In the genomic region with DNA sequence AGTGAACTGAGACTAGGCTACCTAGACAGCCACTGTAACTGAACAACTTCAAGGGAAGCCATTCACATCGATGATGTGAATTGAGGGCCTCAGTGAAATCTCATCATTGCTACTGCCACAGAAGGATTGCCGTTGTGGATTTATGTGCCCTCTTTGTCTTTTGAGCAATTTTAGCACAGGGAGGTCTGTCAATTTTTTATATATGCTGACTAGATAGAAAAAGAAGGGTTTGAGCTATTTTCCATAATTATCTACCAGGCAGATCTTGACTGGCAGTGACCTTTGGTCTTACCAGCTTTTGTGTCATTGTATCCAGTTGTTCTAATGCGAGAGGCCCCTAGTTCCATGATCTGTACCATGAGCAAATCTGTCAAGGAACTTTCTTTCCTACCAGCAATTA, we compare ENCODE assay signal across 26 cellular contexts.
DNase-seq lines count a peak whose midpoint lies in the region; ATAC-seq, FAIRE-seq and TF ChIP-seq lines count a peak whose summit lies in the region.
"Had no signal": no experiment of that assay in that cellular context is flagged by ENCODE, and none has a peak within 500 bp of the region (broad histone marks: within the 10 kb centered on the region; RNA-seq: fewer than 3 reads in every experiment).

No MANE protein-coding gene starts in this region.

- no peaks in the 10 kb centered on the region for H3K4me1 ChIP-seq in A549

- WGBS in A549 (ENCODE audit: missing lambda C conversion rate): 88% methylated on average over 3 of the region's 3 CpGs

- H3K27ac Mint-ChIP-seq in brain: peak overlapping the region in 3 of 5 experiments; percentile 14 to 66 (median 56)
- H3K27ac Mint-ChIP-seq: CD14-positive monocyte; CD8-positive, alpha-beta memory T cell; T-cell had no signal

- peaks cover 0 to 5% (median 2%) of the 10 kb centered on the region in 5 experiments for H3K9me3 Mint-ChIP-seq in brain
- H3K9me3 Mint-ChIP-seq: CD8-positive, alpha-beta memory T cell; T-cell had no signal

- ATAC-seq in A549: no peak
- ATAC-seq: HCT116, T-cell had no signal

- no peak overlapping the region for H3K27ac ChIP-seq in A549
- H3K27ac ChIP-seq: 22Rv1, HL-60, RWPE1 had no signal

- H3K4me3 Mint-ChIP-seq in brain: peak overlapping the region in 1 of 5 experiments; percentile 40
- H3K4me3 Mint-ChIP-seq: CD14-positive monocyte; CD8-positive, alpha-beta memory T cell; T-cell had no signal

- DNase-seq in DMS53 (lab: John Stamatoyannopoulos, UW): peak; percentile 30
- DNase-seq in DMS53 treated with DMSO at 0.1 percent for 48 hours (lab: John Stamatoyannopoulos, UW; ENCODE audit: unreplicated experiment): no peak
- no peak for DNase-seq in A549 (ENCODE audit: low read depth in 1 of 2, low spot score in 1 of 2)
- DNase-seq in NCI-H2227 (lab: John Stamatoyannopoulos, UW; ENCODE audit: unreplicated experiment): peak; percentile 23
- no peak for DNase-seq in NCI-H510A treated with DMSO at 0.1 percent for 48 hours (lab: John Stamatoyannopoulos, UW)
- DNase-seq in anterior cingulate cortex (lab: John Stamatoyannopoulos, UW): no peak
- DNase-seq in RKO (ENCODE audit: low spot score): no peak
- DNase-seq: ACHN; BE2C; CD8-positive, alpha-beta memory T cell; DMS 273 treated with DMSO at 0.1 percent for 48 hours; NCI-H1105 treated with DMSO at 0.1 percent for 48 hours; NCI-H187; NCI-H2171 treated with DMSO at 0.1 percent for 48 hours; NCI-H446; NCI-H774; SHP77; T-cell had no signal

- peaks cover 43% of the 10 kb centered on the region for H3K36me3 Mint-ChIP-seq in brain

- TF ChIP-seq CTCF in A549 (IDR thresholded peaks at IDR 0.05): no peak
- TF ChIP-seq CTCF in brain (conservative IDR thresholded peaks at IDR 0.05): no peak

- peaks cover 60% of the 10 kb centered on the region for H3K4me1 Mint-ChIP-seq in brain
- H3K4me1 Mint-ChIP-seq: CD14-positive monocyte had no signal

- H3K27me3 Mint-ChIP-seq in brain: no peaks in the 10 kb centered on the region
- H3K27me3 Mint-ChIP-seq: CD8-positive, alpha-beta memory T cell; T-cell had no signal

- no peak overlapping the region for H3K4me3 ChIP-seq in A549

- H3K9me3 ChIP-seq in A549: no peaks in the 10 kb centered on the region
- H3K9me3 ChIP-seq: BE2C had no signal

- TF ChIP-seq POLR2A in A549 (IDR thresholded peaks at IDR 0.05; ENCODE audit: low read length): no peak

- no peak for TF ChIP-seq RAD21 in A549 (conservative IDR thresholded peaks at IDR 0.05 in 1 of 2, IDR thresholded peaks at IDR 0.05 in 1 of 2)

- CTCF ChIA-PET in A549 (lab: Yijun Ruan, JAX): no interaction called here

- no peak overlapping the region for H3K4me2 ChIP-seq in A549

- TF ChIP-seq EP300 in A549 (IDR thresholded peaks at IDR 0.05): no peak

- FAIRE-seq in A549 (lab: Jason Lieb, UNC): no peak
- FAIRE-seq: GM19239, H1 had no signal

- POLR2A ChIA-PET in A549 (lab: Yijun Ruan, JAX): no interaction called here

TF ChIP-seq in A549, 52 proteins besides CTCF, POLR2A, EP300 and RAD21:
- no peak for TF ChIP-seq POLR2AphosphoS2 (conservative IDR thresholded peaks at IDR 0.05; ENCODE audit: low read length)
- TF ChIP-seq MAFK (IDR thresholded peaks at IDR 0.05; ENCODE audit: partially characterized antibody): peak; percentile 47
TF ChIP-seq in A549: peak in this region for 1.

Comparison
In these comparisons a context has a peak if more than half of its experiments do, and no peak if none do; other contexts are left out.
1. DNase-seq: peak in DMS53 (single experiment) and NCI-H2227 (single experiment); none in DMS53 treated with DMSO at 0.1 percent for 48 hours (single experiment), A549 (0 of 2), NCI-H510A treated with DMSO at 0.1 percent for 48 hours (single experiment), anterior cingulate cortex (0 of 58) and RKO (single experiment).